9 cellular contexts compared by ENCODE assay signal in genomic region chr7:29878081-29878688, GRCh38.
DNase-seq lines count a peak whose midpoint lies in the region; ATAC-seq and TF ChIP-seq lines count a peak whose summit lies in the region.
"Had no signal": no experiment of that assay in that cellular context is flagged by ENCODE, and none has a peak within 500 bp of the region (broad histone marks: within the 10 kb centered on the region; RNA-seq: fewer than 3 reads in every experiment).

No MANE protein-coding gene starts in this region.

- peak; percentile 66 for TF ChIP-seq RAD21 in IMR-90 (IDR thresholded peaks at IDR 0.05; ENCODE audit: low read length)

- no peaks in the 10 kb centered on the region for H4K20me1 ChIP-seq in IMR-90 (ENCODE audit: insufficient read depth, low read length)

- intact Hi-C loops in IMR-90 (cut with micrococcal nuclease), result loop anchor here (1.0 to 2.0 kb wide), 3 partner anchors 43 to 196 kb away; no protein-coding TSS in a partner anchor

- H3K18ac ChIP-seq in IMR-90 (ENCODE audit: low read depth, low read length), result no peak overlapping the region

- H3K4ac ChIP-seq in IMR-90 (ENCODE audit: low read depth, low read length), result no peak overlapping the region

- no peak overlapping the region for H2AK5ac ChIP-seq in IMR-90 (ENCODE audit: low read depth, low read length)

- H3K9ac ChIP-seq in IMR-90 (ENCODE audit: low read depth, low read length), result no peak overlapping the region

- WGBS in IMR-90 (ENCODE audit: extremely low coverage in 2 of 2, insufficient read length in 1 of 2), 2 experiments, result 57% methylated on average over 2 of the region's 5 CpGs; no CpG with 5 or more reads in 1 of the 2 experiments

- H3K4me2 ChIP-seq in IMR-90 (ENCODE audit: low read depth, low read length), result no peak overlapping the region

- no peak overlapping the region for H2BK120ac ChIP-seq in IMR-90 (ENCODE audit: low read depth, low read length)

- no peak overlapping the region for H4K5ac ChIP-seq in IMR-90 (ENCODE audit: low read depth, low read length)

- H3K36me3 Mint-ChIP-seq in activated T-cell treated with anti-CD3 and anti-CD28 coated beads, Interleukin-2, amount 50 U/mL, for 72 hours (ENCODE audit: insufficient read depth in 2 of 2), result no peaks in the 10 kb centered on the region
- H3K36me3 Mint-ChIP-seq: activated naive CD8-positive, alpha-beta T cell treated with anti-CD3 and anti-CD28 coated beads, Interleukin-2, amount 10 ng/mL, durations not matched to agents 7 days and 5 days had no signal

- peak; percentile 69 for TF ChIP-seq CTCF in IMR-90 (conservative IDR thresholded peaks at IDR 0.05; ENCODE audit: low read depth, low read length)

- no peak overlapping the region for H3K4me3 Mint-ChIP-seq in activated T-cell treated with anti-CD3 and anti-CD28 coated beads, Interleukin-2, amount 50 U/mL, for 72 hours
- H3K4me3 Mint-ChIP-seq: activated naive CD8-positive, alpha-beta T cell treated with anti-CD3 and anti-CD28 coated beads, Interleukin-2, amount 10 ng/mL, durations not matched to agents 7 days and 5 days had no signal

- no peak overlapping the region for H2BK15ac ChIP-seq in IMR-90 (ENCODE audit: low read depth, low read length)

- H2BK5ac ChIP-seq in IMR-90 (ENCODE audit: low read depth, low read length, poor library complexity, severe bottlenecking), result no peak overlapping the region

- H3K4me1 Mint-ChIP-seq in activated T-cell treated with anti-CD3 and anti-CD28 coated beads, Interleukin-2, amount 50 U/mL, for 72 hours (ENCODE audit: low read depth), result peaks cover 13% of the 10 kb centered on the region
- H3K4me1 Mint-ChIP-seq: activated naive CD8-positive, alpha-beta T cell treated with anti-CD3 and anti-CD28 coated beads, Interleukin-2, amount 10 ng/mL, durations not matched to agents 7 days and 5 days had no signal

- DNase-seq in activated T-cell treated with anti-CD3 and anti-CD28 coated beads for 1 hour (ENCODE audit: low read depth) (peak; percentile 7), IMR-90 (peak; percentile 46), T-helper 9 cell (peak; percentile 5), fibroblast of peridontal ligament (ENCODE audit: extremely low read depth) (peak; percentile 55), putamen (ENCODE audit: low spot score) (no peak)
- DNase-seq in activated T-cell treated with anti-CD3 and anti-CD28 coated beads, Interleukin-2, amount 50 U/mL, for 72 hours, result no peak
- DNase-seq in stimulated activated CD4-positive, alpha-beta T cell treated with anti-CD3 and anti-CD28 coated beads, Interleukin-4, amount 100 ng/mL, for 1 hour, result peak; percentile 13
- DNase-seq: activated naive CD8-positive, alpha-beta T cell treated with anti-CD3 and anti-CD28 coated beads, Interleukin-2, amount 10 ng/mL, durations not matched to agents 7 days and 5 days had no signal

- H4K91ac ChIP-seq in IMR-90 (ENCODE audit: insufficient read depth, low read depth, low read length), result no peak overlapping the region

- no peak for TF ChIP-seq POLR2A in IMR-90 (IDR thresholded peaks at IDR 0.05; ENCODE audit: low read depth, low read length)

- no peaks in the 10 kb centered on the region for H3K4me1 ChIP-seq in IMR-90 (ENCODE audit: control insufficient read depth, insufficient read depth, low read length)

- no peak overlapping the region for H3K23ac ChIP-seq in IMR-90 (ENCODE audit: low read depth, low read length)

- H4K8ac ChIP-seq in IMR-90 (ENCODE audit: low read depth in 2 of 2, low read length in 2 of 2), result no peak overlapping the region

- H3K27me3 ChIP-seq in IMR-90 (ENCODE audit: control insufficient read depth, insufficient read depth, low read length), result peaks cover 11% of the 10 kb centered on the region

- no peaks in the 10 kb centered on the region for H3K36me3 ChIP-seq in IMR-90 (ENCODE audit: control insufficient read depth, insufficient read depth, low read length)

- H3K14ac ChIP-seq in IMR-90 (replicated peaks; ENCODE audit: low read depth, low read length), result no peak overlapping the region

- H3K27ac Mint-ChIP-seq in activated T-cell treated with anti-CD3 and anti-CD28 coated beads, Interleukin-2, amount 50 U/mL, for 72 hours, result no peak overlapping the region
- H3K27ac Mint-ChIP-seq: activated naive CD8-positive, alpha-beta T cell treated with anti-CD3 and anti-CD28 coated beads, Interleukin-2, amount 10 ng/mL, durations not matched to agents 7 days and 5 days had no signal

- POLR2A ChIA-PET in IMR-90 (lab: Charles Lee; ENCODE audit: unreplicated experiment), result no interaction called here

- no peak overlapping the region for H3K56ac ChIP-seq in IMR-90 (ENCODE audit: extremely low read depth, insufficient read depth, low read length)

- no peaks in the 10 kb centered on the region for H3K9me1 ChIP-seq in IMR-90 (ENCODE audit: insufficient read depth, low read length)

- no peaks in the 10 kb centered on the region for H3K9me3 Mint-ChIP-seq in activated T-cell treated with anti-CD3 and anti-CD28 coated beads, Interleukin-2, amount 50 U/mL, for 72 hours
- H3K9me3 Mint-ChIP-seq: activated naive CD8-positive, alpha-beta T cell treated with anti-CD3 and anti-CD28 coated beads, Interleukin-2, amount 10 ng/mL, durations not matched to agents 7 days and 5 days had no signal

- no peak overlapping the region for H2BK20ac ChIP-seq in IMR-90 (ENCODE audit: low read depth, low read length)

- in situ Hi-C loops in IMR-90 (cut with MboI; ENCODE audit: low sequenced_read_pairs), result loop anchor here (10.0 kb wide), 1 partner anchor 197 kb away; no protein-coding TSS in a partner anchor

- no peak overlapping the region for H3K27ac ChIP-seq in IMR-90 (ENCODE audit: insufficient read depth, low read length)

- dilution Hi-C loops in IMR-90 (cut with HindIII; ENCODE audit: low sequenced_read_pairs, unreplicated experiment), result no loop called here

- ATAC-seq in activated T-cell treated with anti-CD3 and anti-CD28 coated beads, Interleukin-2, amount 50 U/mL, for 72 hours (replicated peaks in 1 of 2), result no peak
- ATAC-seq in IMR-90 (ENCODE audit: low read depth) (peak; percentile 65; the same call in 1 of the 2 replicates), GM19452 (IDR thresholded peaks at IDR 0.05; ENCODE audit: unreplicated experiment) (no peak)

- H2AFZ ChIP-seq in IMR-90 (replicated peaks; ENCODE audit: low read length, poor library complexity), result no peak overlapping the region

- peaks cover 28% of the 10 kb centered on the region for H3K27me3 Mint-ChIP-seq in activated T-cell treated with anti-CD3 and anti-CD28 coated beads, Interleukin-2, amount 50 U/mL, for 72 hours (ENCODE audit: low read depth)

- H3K4me3 ChIP-seq in IMR-90 (ENCODE audit: insufficient read depth, low read depth, low read length), result no peak overlapping the region

- no TSS peak for BruUV-seq in IMR-90 (replicated peaks; lab: Mats Ljungman, UMichigan)

- no peaks in the 10 kb centered on the region for H3K9me3 ChIP-seq in IMR-90 (ENCODE audit: control insufficient read depth, insufficient read depth, low read length)

- H3K79me1 ChIP-seq in IMR-90 (ENCODE audit: low read depth in 1 of 2, low read length in 2 of 2), result no peaks in the 10 kb centered on the region

- CTCF ChIA-PET in IMR-90 (lab: Yijun Ruan, JAX), result interaction anchor here (0.6 to 1.4 kb wide), 6 partner anchors 19 to 184 kb away, joined by 3 to 5 read pairs (median 4); no protein-coding TSS in a partner anchor

- H2AK9ac ChIP-seq in IMR-90 (replicated peaks; ENCODE audit: low read depth, low read length, poor library complexity), result no peak overlapping the region

TF ChIP-seq in IMR-90, 13 proteins besides CTCF, POLR2A, EP300 and RAD21:
- TF ChIP-seq SMC3 (IDR thresholded peaks at IDR 0.05; ENCODE audit: low read depth, low read length) (peak; percentile 65), MXI1 (IDR thresholded peaks at IDR 0.05; ENCODE audit: borderline replicate concordance, low read depth, low read length) (no peak)

Comparison
In these comparisons a context has a peak if more than half of its experiments do, and no peak if none do; other contexts are left out.
1. DNase-seq: peak in activated T-cell treated with anti-CD3 and anti-CD28 coated beads for 1 hour (single experiment), IMR-90 (single experiment), T-helper 9 cell (single experiment), fibroblast of peridontal ligament (single experiment) and stimulated activated CD4-positive, alpha-beta T cell treated with anti-CD3 and anti-CD28 coated beads, Interleukin-4, amount 100 ng/mL, for 1 hour (single experiment); none in activated T-cell treated with anti-CD3 and anti-CD28 coated beads, Interleukin-2, amount 50 U/mL, for 72 hours (0 of 2) and putamen (single experiment).